ENCODE assay signal across 20 cellular contexts in the genomic region with DNA sequence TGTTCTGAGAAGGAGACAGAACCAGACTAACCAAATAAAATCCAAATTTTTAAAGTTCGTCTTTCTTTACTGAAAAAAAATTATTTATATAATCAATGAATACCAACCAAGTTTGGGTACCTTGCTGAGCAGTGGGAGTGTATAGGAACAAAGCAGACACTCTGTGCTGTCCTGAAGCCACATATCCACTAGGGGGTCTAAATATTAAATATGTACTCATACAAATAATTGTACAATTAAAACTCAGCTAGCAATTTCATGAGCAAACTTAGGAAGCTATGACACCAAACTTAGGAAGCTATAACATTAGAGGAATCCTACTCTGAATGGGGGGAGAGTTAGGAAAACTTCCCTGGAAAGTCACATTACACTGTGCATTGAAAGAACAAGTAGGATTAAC.
A peak's percentile ranks its signal among the peaks of the same experiment; 100 is the strongest.
DNase-seq lines count a peak whose midpoint lies in the region; ATAC-seq and TF ChIP-seq lines count a peak whose summit lies in the region.
"Had no signal": no experiment of that assay in that cellular context is flagged by ENCODE, and none has a peak within 500 bp of the region (broad histone marks: within the 10 kb centered on the region; RNA-seq: fewer than 3 reads in every experiment).

No MANE protein-coding gene starts in this region.

- no peak overlapping the region for H2AFZ ChIP-seq in PC-3 (ENCODE audit: low read length)

- H3K9me2 ChIP-seq in PC-3 (replicated peaks; ENCODE audit: low read length): no peaks in the 10 kb centered on the region

- in situ Hi-C loops in ACHN (cut with HindIII; ENCODE audit: low pct_ligation_motif_present, low pct_unique_long_range_greater_than_20kb, low sequenced_read_pairs): no loop called here

- no peaks in the 10 kb centered on the region for H3K36me3 ChIP-seq in A673 (ENCODE audit: insufficient read depth, low read length, poor library complexity, severe bottlenecking)
- no peaks in the 10 kb centered on the region for H3K36me3 ChIP-seq in PC-3 (ENCODE audit: low read depth, low read length)
- H3K36me3 ChIP-seq: esophagus squamous epithelium, vagina had no signal

- H3K27me3 ChIP-seq in A673 (replicated peaks; ENCODE audit: insufficient read depth, low read depth, low read length, poor library complexity) (no peaks in the 10 kb centered on the region), PC-3 (ENCODE audit: low read length) (no peaks in the 10 kb centered on the region)
- H3K27me3 ChIP-seq: esophagus squamous epithelium, vagina had no signal

- no peak overlapping the region for H3K9ac ChIP-seq in PC-3 (ENCODE audit: low read length)

- POLR2A ChIA-PET in A673 (lab: Charles Lee; ENCODE audit: low non-redundant PET): no interaction called here
- POLR2A ChIA-PET in PC-3 (lab: Charles Lee; ENCODE audit: unreplicated experiment): no interaction called here

- no peaks in the 10 kb centered on the region for H3K9me3 ChIP-seq in A673 (ENCODE audit: low read depth, low read length, poor library complexity, severe bottlenecking)
- no peaks in the 10 kb centered on the region for H3K9me3 ChIP-seq in PC-3 (ENCODE audit: low read length)
- H3K9me3 ChIP-seq: esophagus squamous epithelium, vagina had no signal

- H3K4me3 ChIP-seq in A673 (ENCODE audit: low read depth, low read length, poor library complexity, severe bottlenecking) (no peak overlapping the region), PC-3 (ENCODE audit: low read length) (no peak overlapping the region), epithelial cell of esophagus (ENCODE audit: low read length) (no peak overlapping the region)
- H3K4me3 ChIP-seq: esophagus squamous epithelium, K562, vagina had no signal

- H4K20me1 ChIP-seq in PC-3 (ENCODE audit: low read length): no peaks in the 10 kb centered on the region

- CTCF ChIA-PET in A673 (lab: Charles Lee) (no interaction called here), PC-3 (lab: Charles Lee) (interaction anchor here (0.5 kb wide), 1 partner anchor 720 kb away, joined by 7 read pairs; no protein-coding TSS in a partner anchor)

- H3K4me2 ChIP-seq in PC-3 (ENCODE audit: low read length): no peak overlapping the region

- H3K4me1 ChIP-seq in A673 (ENCODE audit: insufficient read depth, low read length, poor library complexity, severe bottlenecking) (no peaks in the 10 kb centered on the region), PC-3 (ENCODE audit: insufficient read depth, low read length) (no peaks in the 10 kb centered on the region)
- H3K4me1 ChIP-seq: esophagus squamous epithelium, vagina had no signal

- DNase-seq in A673 (ENCODE audit: low spot score) (no peak), ELR (ENCODE audit: low read depth) (peak; percentile 30), PC-3 (peak; percentile 57), epithelial cell of esophagus (ENCODE audit: low read depth) (peak; percentile 3), mesenteric fat pad (ENCODE audit: low spot score) (no peak), hippocampal formation (lab: John Stamatoyannopoulos, UW) (no peak), ACHN (no peak), occipital lobe (lab: John Stamatoyannopoulos, UW) (no peak)
- DNase-seq: activated CD4-positive, alpha-beta T cell treated with anti-CD3 and anti-CD28 coated beads for 1 hour; CD8-positive, alpha-beta T cell; central memory CD4-positive, alpha-beta T cell; esophagus squamous epithelium; left ventricle myocardium superior; NCI-H1092; NCI-H2107; NCI-H524 treated with DMSO at 0.1 percent for 48 hours; stimulated activated CD4-positive, alpha-beta T cell treated with anti-CD3 and anti-CD28 coated beads, Interleukin-12 subunit alpha, Interleukin-12 subunit beta, amount 100 ng/mL, for 4 hours had no signal

- H3K79me2 ChIP-seq in PC-3 (ENCODE audit: low read length): no peaks in the 10 kb centered on the region

- peak; percentile 85 for ATAC-seq in PC-3
- ATAC-seq: CD8-positive, alpha-beta T cell; K562; left ventricle myocardium superior; Panc1 had no signal

- BruUV-seq in A673 (replicated peaks; lab: Mats Ljungman, UMichigan) (no TSS peak), PC-3 (replicated peaks; lab: Mats Ljungman, UMichigan) (no TSS peak)

- no peaks in the 10 kb centered on the region for H3F3A ChIP-seq in PC-3 (ENCODE audit: low read length, unreplicated experiment)

- TF ChIP-seq CTCF in A673 (conservative IDR thresholded peaks at IDR 0.05; ENCODE audit: low read depth, low read length) (peak; percentile 24; the same call in 1 of the 2 replicates), PC-3 (conservative IDR thresholded peaks at IDR 0.05; ENCODE audit: low read depth, low read length) (peak; percentile 75), epithelial cell of esophagus (IDR thresholded peaks at IDR 0.05; ENCODE audit: insufficient read depth, low read depth, low read length, missing control alignments) (peak; percentile 26)

- H3K27ac ChIP-seq in A673 (ENCODE audit: low read depth, low read length, poor library complexity, severe bottlenecking) (no peak overlapping the region), PC-3 (ENCODE audit: low read length) (no peak overlapping the region)
- H3K27ac ChIP-seq: esophagus squamous epithelium, vagina had no signal

- intact Hi-C loops in A673 (cut with micrococcal nuclease; ENCODE audit: unreplicated experiment) (no loop called here), PC-3 (cut with micrococcal nuclease) (loop anchor here (5.0 kb wide), 1 partner anchor 435 kb away; no protein-coding TSS in a partner anchor)

Comparison
In these comparisons a context has a peak if more than half of its experiments do, and no peak if none do; other contexts are left out.
1. DNase-seq: peak in ELR (single experiment), PC-3 (single experiment) and epithelial cell of esophagus (single experiment); none in A673 (single experiment), mesenteric fat pad (single experiment), hippocampal formation (0 of 2), ACHN (single experiment) and occipital lobe (single experiment).
2. CTCF ChIP-seq: peak in every context shown above with its lines; median percentile 75 in PC-3; 26 in epithelial cell of esophagus; 24 in A673.